ENCODE assay signal across 1 cellular context in genomic region chr7:20283997-20284396, GRCh38.
A peak's percentile ranks its signal among the peaks of the same experiment; 100 is the strongest.
TF ChIP-seq lines count a peak whose summit lies in the region.

No MANE protein-coding gene starts in this region.

TF ChIP-seq in GM12878, 131 proteins besides CTCF, POLR2A, EP300 and RAD21 (continued from another document and continues in another):
- TF ChIP-seq, protein P1, sequence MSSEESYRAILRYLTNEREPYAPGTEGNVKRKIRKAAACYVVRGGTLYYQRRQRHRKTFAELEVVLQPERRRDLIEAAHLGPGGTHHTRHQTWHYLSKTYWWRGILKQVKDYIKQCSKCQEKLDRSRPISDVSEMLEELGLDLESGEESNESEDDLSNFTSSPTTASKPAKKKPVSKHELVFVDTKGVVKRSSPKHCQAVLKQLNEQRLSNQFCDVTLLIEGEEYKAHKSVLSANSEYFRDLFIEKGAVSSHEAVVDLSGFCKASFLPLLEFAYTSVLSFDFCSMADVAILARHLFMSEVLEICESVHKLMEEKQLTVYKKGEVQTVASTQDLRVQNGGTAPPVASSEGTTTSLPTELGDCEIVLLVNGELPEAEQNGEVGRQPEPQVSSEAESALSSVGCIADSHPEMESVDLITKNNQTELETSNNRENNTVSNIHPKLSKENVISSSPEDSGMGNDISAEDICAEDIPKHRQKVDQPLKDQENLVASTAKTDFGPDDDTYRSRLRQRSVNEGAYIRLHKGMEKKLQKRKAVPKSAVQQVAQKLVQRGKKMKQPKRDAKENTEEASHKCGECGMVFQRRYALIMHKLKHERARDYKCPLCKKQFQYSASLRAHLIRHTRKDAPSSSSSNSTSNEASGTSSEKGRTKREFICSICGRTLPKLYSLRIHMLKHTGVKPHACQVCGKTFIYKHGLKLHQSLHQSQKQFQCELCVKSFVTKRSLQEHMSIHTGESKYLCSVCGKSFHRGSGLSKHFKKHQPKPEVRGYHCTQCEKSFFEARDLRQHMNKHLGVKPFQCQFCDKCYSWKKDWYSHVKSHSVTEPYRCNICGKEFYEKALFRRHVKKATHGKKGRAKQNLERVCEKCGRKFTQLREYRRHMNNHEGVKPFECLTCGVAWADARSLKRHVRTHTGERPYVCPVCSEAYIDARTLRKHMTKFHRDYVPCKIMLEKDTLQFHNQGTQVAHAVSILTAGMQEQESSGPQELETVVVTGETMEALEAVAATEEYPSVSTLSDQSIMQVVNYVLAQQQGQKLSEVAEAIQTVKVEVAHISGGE (CRISPR knock-in tag; IDR thresholded peaks at IDR 0.05): no peak
- TF ChIP-seq ZBED1 (IDR thresholded peaks at IDR 0.05; ENCODE audit: borderline replicate concordance): 0 out of 2 replicates have a peak, but pooled peaks have one; percentile 60
- peak; percentile 32; the same call in 1 of the 2 replicates for TF ChIP-seq EED (IDR thresholded peaks at IDR 0.05; ENCODE audit: low read depth)
- TF ChIP-seq RUNX3 (IDR thresholded peaks at IDR 0.05; ENCODE audit: low read length): peak; percentile 82
- TF ChIP-seq, protein P2, sequence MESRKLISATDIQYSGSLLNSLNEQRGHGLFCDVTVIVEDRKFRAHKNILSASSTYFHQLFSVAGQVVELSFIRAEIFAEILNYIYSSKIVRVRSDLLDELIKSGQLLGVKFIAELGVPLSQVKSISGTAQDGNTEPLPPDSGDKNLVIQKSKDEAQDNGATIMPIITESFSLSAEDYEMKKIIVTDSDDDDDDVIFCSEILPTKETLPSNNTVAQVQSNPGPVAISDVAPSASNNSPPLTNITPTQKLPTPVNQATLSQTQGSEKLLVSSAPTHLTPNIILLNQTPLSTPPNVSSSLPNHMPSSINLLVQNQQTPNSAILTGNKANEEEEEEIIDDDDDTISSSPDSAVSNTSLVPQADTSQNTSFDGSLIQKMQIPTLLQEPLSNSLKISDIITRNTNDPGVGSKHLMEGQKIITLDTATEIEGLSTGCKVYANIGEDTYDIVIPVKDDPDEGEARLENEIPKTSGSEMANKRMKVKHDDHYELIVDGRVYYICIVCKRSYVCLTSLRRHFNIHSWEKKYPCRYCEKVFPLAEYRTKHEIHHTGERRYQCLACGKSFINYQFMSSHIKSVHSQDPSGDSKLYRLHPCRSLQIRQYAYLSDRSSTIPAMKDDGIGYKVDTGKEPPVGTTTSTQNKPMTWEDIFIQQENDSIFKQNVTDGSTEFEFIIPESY (IDR thresholded peaks at IDR 0.05): no peak; the same call in 1 of the 2 replicates
- peak; percentile 93 for TF ChIP-seq MEF2A (IDR thresholded peaks at IDR 0.05; ENCODE audit: insufficient read depth, low read depth, low read length)
- peak; percentile 80 to 86 for TF ChIP-seq IKZF2 (IDR thresholded peaks at IDR 0.05)
- TF ChIP-seq RAD51 (IDR thresholded peaks at IDR 0.05): 0 out of 2 replicates have a peak, but pooled peaks have one; percentile 31
- TF ChIP-seq DPF2 (IDR thresholded peaks at IDR 0.05): peak; percentile 69; the same call in 1 of the 2 replicates
- TF ChIP-seq TCF7 (IDR thresholded peaks at IDR 0.05; ENCODE audit: borderline replicate concordance): no peak; the same call in 1 of the 2 replicates
- no peak for TF ChIP-seq FOXK2 (IDR thresholded peaks at IDR 0.05)
- TF ChIP-seq KLF5 (IDR thresholded peaks at IDR 0.05; ENCODE audit: partially characterized antibody): peak; percentile 39
- peak; percentile 77 for TF ChIP-seq ZNF217 (IDR thresholded peaks at IDR 0.05)
- TF ChIP-seq KAT2A (conservative IDR thresholded peaks at IDR 0.05; ENCODE audit: control insufficient read depth, low read depth, low read length): no peak
- no peak for TF ChIP-seq CBX5 (IDR thresholded peaks at IDR 0.05; ENCODE audit: low read depth)
- peak; percentile 85; the same call in 1 of the 2 replicates for TF ChIP-seq RELB (IDR thresholded peaks at IDR 0.05; ENCODE audit: low read depth)
- TF ChIP-seq POU2F2 (IDR thresholded peaks at IDR 0.05; ENCODE audit: borderline replicate concordance, low read depth, low read length): peak; percentile 42; the same call in 1 of the 3 replicates
- TF ChIP-seq, protein P3, sequence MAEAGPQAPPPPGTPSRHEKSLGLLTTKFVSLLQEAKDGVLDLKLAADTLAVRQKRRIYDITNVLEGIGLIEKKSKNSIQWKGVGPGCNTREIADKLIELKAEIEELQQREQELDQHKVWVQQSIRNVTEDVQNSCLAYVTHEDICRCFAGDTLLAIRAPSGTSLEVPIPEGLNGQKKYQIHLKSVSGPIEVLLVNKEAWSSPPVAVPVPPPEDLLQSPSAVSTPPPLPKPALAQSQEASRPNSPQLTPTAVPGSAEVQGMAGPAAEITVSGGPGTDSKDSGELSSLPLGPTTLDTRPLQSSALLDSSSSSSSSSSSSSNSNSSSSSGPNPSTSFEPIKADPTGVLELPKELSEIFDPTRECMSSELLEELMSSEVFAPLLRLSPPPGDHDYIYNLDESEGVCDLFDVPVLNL (IDR thresholded peaks at IDR 0.05; ENCODE audit: low read depth, low read length): no peak
- no peak for TF ChIP-seq CEBPB (IDR thresholded peaks at IDR 0.05; ENCODE audit: borderline replicate concordance in 1 of 2, low read depth in 2 of 2, low read length in 2 of 2)
- peak; percentile 86 for TF ChIP-seq JUNB (IDR thresholded peaks at IDR 0.05)
- peak; percentile 12; the same call in 1 of the 2 replicates for TF ChIP-seq BMI1 (IDR thresholded peaks at IDR 0.05; ENCODE audit: borderline replicate concordance)
- TF ChIP-seq FOXM1 (IDR thresholded peaks at IDR 0.05; ENCODE audit: low read depth, low read length): peak; percentile 87
- peak; percentile 48; the same call in 1 of the 2 replicates for TF ChIP-seq CHD2 (IDR thresholded peaks at IDR 0.05; ENCODE audit: borderline replicate concordance, low read depth, low read length)
- peak; percentile 91 for TF ChIP-seq MEF2B (IDR thresholded peaks at IDR 0.05; ENCODE audit: partially characterized antibody, poor library complexity, severe bottlenecking)
- TF ChIP-seq HSF1 (IDR thresholded peaks at IDR 0.05; ENCODE audit: low read depth, low read length): no peak
- peak; percentile 64 for TF ChIP-seq MTA3 (IDR thresholded peaks at IDR 0.05; ENCODE audit: borderline replicate concordance, low read length)
- peak; percentile 91 for TF ChIP-seq MYB (IDR thresholded peaks at IDR 0.05; ENCODE audit: borderline replicate concordance, low read depth, low read length)
- peak; percentile 78; the same call in 1 of the 2 replicates for TF ChIP-seq TBL1XR1 (IDR thresholded peaks at IDR 0.05; ENCODE audit: low read depth, low read length)
- TF ChIP-seq ZNF24 (IDR thresholded peaks at IDR 0.05): peak; percentile 79
- peak; percentile 30 to 65; a peak in 3 of 4 replicates for TF ChIP-seq BHLHE40 (IDR thresholded peaks at IDR 0.05; ENCODE audit: borderline replicate concordance in 1 of 2, low read depth in 2 of 2, low read length in 1 of 2)
- TF ChIP-seq, protein P4, sequence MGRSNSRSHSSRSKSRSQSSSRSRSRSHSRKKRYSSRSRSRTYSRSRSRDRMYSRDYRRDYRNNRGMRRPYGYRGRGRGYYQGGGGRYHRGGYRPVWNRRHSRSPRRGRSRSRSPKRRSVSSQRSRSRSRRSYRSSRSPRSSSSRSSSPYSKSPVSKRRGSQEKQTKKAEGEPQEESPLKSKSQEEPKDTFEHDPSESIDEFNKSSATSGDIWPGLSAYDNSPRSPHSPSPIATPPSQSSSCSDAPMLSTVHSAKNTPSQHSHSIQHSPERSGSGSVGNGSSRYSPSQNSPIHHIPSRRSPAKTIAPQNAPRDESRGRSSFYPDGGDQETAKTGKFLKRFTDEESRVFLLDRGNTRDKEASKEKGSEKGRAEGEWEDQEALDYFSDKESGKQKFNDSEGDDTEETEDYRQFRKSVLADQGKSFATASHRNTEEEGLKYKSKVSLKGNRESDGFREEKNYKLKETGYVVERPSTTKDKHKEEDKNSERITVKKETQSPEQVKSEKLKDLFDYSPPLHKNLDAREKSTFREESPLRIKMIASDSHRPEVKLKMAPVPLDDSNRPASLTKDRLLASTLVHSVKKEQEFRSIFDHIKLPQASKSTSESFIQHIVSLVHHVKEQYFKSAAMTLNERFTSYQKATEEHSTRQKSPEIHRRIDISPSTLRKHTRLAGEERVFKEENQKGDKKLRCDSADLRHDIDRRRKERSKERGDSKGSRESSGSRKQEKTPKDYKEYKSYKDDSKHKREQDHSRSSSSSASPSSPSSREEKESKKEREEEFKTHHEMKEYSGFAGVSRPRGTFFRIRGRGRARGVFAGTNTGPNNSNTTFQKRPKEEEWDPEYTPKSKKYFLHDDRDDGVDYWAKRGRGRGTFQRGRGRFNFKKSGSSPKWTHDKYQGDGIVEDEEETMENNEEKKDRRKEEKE (IDR thresholded peaks at IDR 0.05): no peak
- TF ChIP-seq SMAD1 (IDR thresholded peaks at IDR 0.05; ENCODE audit: low read depth, partially characterized antibody): peak; percentile 59
- 0 out of 2 replicates have a peak, but pooled peaks have one; percentile 10 for TF ChIP-seq NR2F1 (conservative IDR thresholded peaks at IDR 0.05)
- peak; percentile 90 for TF ChIP-seq ATF7 (IDR thresholded peaks at IDR 0.05; ENCODE audit: low read depth)
- TF ChIP-seq NFIC (IDR thresholded peaks at IDR 0.05; ENCODE audit: low read depth, low read length): peak; percentile 96
- TF ChIP-seq, protein P5, sequence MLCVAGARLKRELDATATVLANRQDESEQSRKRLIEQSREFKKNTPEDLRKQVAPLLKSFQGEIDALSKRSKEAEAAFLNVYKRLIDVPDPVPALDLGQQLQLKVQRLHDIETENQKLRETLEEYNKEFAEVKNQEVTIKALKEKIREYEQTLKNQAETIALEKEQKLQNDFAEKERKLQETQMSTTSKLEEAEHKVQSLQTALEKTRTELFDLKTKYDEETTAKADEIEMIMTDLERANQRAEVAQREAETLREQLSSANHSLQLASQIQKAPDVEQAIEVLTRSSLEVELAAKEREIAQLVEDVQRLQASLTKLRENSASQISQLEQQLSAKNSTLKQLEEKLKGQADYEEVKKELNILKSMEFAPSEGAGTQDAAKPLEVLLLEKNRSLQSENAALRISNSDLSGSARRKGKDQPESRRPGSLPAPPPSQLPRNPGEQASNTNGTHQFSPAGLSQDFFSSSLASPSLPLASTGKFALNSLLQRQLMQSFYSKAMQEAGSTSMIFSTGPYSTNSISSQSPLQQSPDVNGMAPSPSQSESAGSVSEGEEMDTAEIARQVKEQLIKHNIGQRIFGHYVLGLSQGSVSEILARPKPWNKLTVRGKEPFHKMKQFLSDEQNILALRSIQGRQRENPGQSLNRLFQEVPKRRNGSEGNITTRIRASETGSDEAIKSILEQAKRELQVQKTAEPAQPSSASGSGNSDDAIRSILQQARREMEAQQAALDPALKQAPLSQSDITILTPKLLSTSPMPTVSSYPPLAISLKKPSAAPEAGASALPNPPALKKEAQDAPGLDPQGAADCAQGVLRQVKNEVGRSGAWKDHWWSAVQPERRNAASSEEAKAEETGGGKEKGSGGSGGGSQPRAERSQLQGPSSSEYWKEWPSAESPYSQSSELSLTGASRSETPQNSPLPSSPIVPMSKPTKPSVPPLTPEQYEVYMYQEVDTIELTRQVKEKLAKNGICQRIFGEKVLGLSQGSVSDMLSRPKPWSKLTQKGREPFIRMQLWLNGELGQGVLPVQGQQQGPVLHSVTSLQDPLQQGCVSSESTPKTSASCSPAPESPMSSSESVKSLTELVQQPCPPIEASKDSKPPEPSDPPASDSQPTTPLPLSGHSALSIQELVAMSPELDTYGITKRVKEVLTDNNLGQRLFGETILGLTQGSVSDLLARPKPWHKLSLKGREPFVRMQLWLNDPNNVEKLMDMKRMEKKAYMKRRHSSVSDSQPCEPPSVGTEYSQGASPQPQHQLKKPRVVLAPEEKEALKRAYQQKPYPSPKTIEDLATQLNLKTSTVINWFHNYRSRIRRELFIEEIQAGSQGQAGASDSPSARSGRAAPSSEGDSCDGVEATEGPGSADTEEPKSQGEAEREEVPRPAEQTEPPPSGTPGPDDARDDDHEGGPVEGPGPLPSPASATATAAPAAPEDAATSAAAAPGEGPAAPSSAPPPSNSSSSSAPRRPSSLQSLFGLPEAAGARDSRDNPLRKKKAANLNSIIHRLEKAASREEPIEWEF (IDR thresholded peaks at IDR 0.05; ENCODE audit: insufficient replicate concordance, low read depth, low read length): no peak
- TF ChIP-seq, protein P6, sequence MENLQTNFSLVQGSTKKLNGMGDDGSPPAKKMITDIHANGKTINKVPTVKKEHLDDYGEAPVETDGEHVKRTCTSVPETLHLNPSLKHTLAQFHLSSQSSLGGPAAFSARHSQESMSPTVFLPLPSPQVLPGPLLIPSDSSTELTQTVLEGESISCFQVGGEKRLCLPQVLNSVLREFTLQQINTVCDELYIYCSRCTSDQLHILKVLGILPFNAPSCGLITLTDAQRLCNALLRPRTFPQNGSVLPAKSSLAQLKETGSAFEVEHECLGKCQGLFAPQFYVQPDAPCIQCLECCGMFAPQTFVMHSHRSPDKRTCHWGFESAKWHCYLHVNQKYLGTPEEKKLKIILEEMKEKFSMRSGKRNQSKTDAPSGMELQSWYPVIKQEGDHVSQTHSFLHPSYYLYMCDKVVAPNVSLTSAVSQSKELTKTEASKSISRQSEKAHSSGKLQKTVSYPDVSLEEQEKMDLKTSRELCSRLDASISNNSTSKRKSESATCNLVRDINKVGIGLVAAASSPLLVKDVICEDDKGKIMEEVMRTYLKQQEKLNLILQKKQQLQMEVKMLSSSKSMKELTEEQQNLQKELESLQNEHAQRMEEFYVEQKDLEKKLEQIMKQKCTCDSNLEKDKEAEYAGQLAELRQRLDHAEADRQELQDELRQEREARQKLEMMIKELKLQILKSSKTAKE (IDR thresholded peaks at IDR 0.05; ENCODE audit: low read depth, poor library complexity, severe bottlenecking): peak; percentile 83
- 0 out of 2 replicates have a peak, but pooled peaks have one; percentile 23 for TF ChIP-seq RCOR1 (conservative IDR thresholded peaks at IDR 0.05; ENCODE audit: low read depth, low read length)
- no peak for TF ChIP-seq ESRRA (IDR thresholded peaks at IDR 0.05; ENCODE audit: low read length)
